Comparison of ENCODE assay signal across 1 cellular context in genomic region chr19:45976180-45976579, GRCh38.
TF ChIP-seq lines count a peak whose summit lies in the region.

No MANE protein-coding gene starts in this region.

TF ChIP-seq in HepG2, 621 proteins besides CTCF, POLR2A, EP300 and RAD21:
- no peak for TF ChIP-seq TERF1 (CRISPR knock-in tag; IDR thresholded peaks at IDR 0.05)
- TF ChIP-seq SRF (IDR thresholded peaks at IDR 0.05; ENCODE audit: low read depth, low read length): no peak
- 0 out of 2 replicates have a peak, but pooled peaks have one; percentile 40 for TF ChIP-seq RFX1 (IDR thresholded peaks at IDR 0.05)
- no peak for TF ChIP-seq ZNF329 (CRISPR knock-in tag; IDR thresholded peaks at IDR 0.05; ENCODE audit: low read depth)
TF ChIP-seq in HepG2: peak in this region for 1.
